Comparison of ENCODE assay signal across 14 cellular contexts in the genomic region with DNA sequence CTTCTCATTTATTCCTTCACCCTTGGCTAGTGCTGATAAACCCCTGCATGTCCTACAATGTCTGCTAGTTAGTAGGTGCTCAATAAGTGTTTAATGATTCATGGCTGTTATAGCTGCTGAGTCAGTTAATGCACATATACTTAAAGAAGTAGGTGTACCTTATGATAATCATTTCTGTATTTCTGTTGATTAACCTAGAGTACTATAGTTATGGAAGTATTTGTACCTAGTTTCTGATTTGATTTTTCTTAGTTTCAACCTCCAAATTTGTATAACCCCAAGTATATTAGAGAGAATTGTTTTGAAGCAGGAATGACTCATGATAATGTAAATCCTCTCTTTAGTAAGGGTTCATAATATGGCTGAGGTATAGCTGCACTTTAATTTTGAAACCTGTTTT. TPM values are rescaled to one million over a fixed set of nuclear protein-coding genes. Genes with fewer than 3 reads are reported as not detected.
DNase-seq lines count a peak whose midpoint lies in the region; ATAC-seq and TF ChIP-seq lines count a peak whose summit lies in the region.
"Had no signal": no experiment of that assay in that cellular context is flagged by ENCODE, and none has a peak within 500 bp of the region (broad histone marks: within the 10 kb centered on the region; RNA-seq: fewer than 3 reads in every experiment).

No MANE protein-coding gene starts in this region.

- H3K4me3 ChIP-seq in GM12865 (ENCODE audit: low read depth, low read length) (no peak overlapping the region), lower leg skin (ENCODE audit: low read depth, poor library complexity, severe bottlenecking) (no peak overlapping the region)
- H3K4me3 ChIP-seq: SK-N-MC had no signal

- no peak for TF ChIP-seq POLR2A in lower leg skin (IDR thresholded peaks at IDR 0.05)

- intact Hi-C loops in lower leg skin (cut with DNase I; ENCODE audit: low total_unique reads) = no loop called here

- no peak for TF ChIP-seq CTCF in GM12865 (IDR thresholded peaks at IDR 0.05; ENCODE audit: insufficient read depth, low read depth, low read length, missing control alignments)
- no peak for TF ChIP-seq CTCF in lower leg skin (IDR thresholded peaks at IDR 0.05)

- DNase-seq in GM12865 (ENCODE audit: low read depth) (peak; percentile 33), GM03348 (ENCODE audit: low spot score) (no peak), lower leg skin (ENCODE audit: low spot score in 2 of 2) (no peak), NCI-H2107 (lab: John Stamatoyannopoulos, UW) (no peak)
- no peak for DNase-seq in activated CD4-positive, alpha-beta T cell treated with anti-CD3 and anti-CD28 coated beads, Interleukin-2, amount 50 U/mL, for 48 hours
- DNase-seq: NCI-H2081 treated with DMSO at 0.1 percent for 48 hours had no signal

- ATAC-seq in GM19395 (IDR thresholded peaks at IDR 0.05; ENCODE audit: unreplicated experiment) (peak; percentile 88), HG02840 (IDR thresholded peaks at IDR 0.05; ENCODE audit: low FRiP score, unreplicated experiment) (peak; percentile 85), HG03521 (IDR thresholded peaks at IDR 0.05; ENCODE audit: unreplicated experiment) (peak; percentile 79)
- ATAC-seq: left lobe of liver had no signal

RNA-seq across cellular contexts. Expression of gene SMAD5, which starts 8.9 kb away (rescaled TPM):
- 100 to 1,000 TPM in 1 of 4 donors, 10 to 100 TPM in 3; 43.3 to 102 (median 65.1) TPM for total RNA-seq in lower leg skin

RNA-seq across cellular contexts. Expression of gene SMIM32, which starts 51.4 kb away (rescaled TPM):
- total RNA-seq in lower leg skin = not detected
- total RNA-seq: activated CD8-positive, alpha-beta memory T cell treated with anti-CD3 and anti-CD28 coated beads for 36 hours; HT-29; left lobe of liver; osteoblast had no signal
